Comparison of ENCODE assay signal across 16 cellular contexts in genomic region chr4:73224886-73225285, GRCh38. TPM values are rescaled to one million over a fixed set of nuclear protein-coding genes. Genes with fewer than 3 reads are reported as not detected.
DNase-seq lines count a peak whose midpoint lies in the region; ATAC-seq, FAIRE-seq and TF ChIP-seq lines count a peak whose summit lies in the region.
"Had no signal": no experiment of that assay in that cellular context is flagged by ENCODE, and none has a peak within 500 bp of the region (broad histone marks: within the 10 kb centered on the region; RNA-seq: fewer than 3 reads in every experiment).

No MANE protein-coding gene starts in this region.

- H3K27ac Mint-ChIP-seq in T-helper 2 cell treated with Interferon-gamma antibody and Interleukin-4, amounts not matched to agents 5 μg/mL and 100 μg/mL, for 36 hours, result peak overlapping the region; percentile 82
- H3K27ac Mint-ChIP-seq in WTC11, result peak overlapping the region; percentile 97

- peaks cover 8% of the 10 kb centered on the region for H3K36me3 Mint-ChIP-seq in T-helper 2 cell treated with Interferon-gamma antibody and Interleukin-4, amounts not matched to agents 5 μg/mL and 100 μg/mL, for 36 hours (ENCODE audit: low read depth)
- H3K36me3 Mint-ChIP-seq in WTC11, result peaks cover 3% of the 10 kb centered on the region; the same call in 1 of the 2 replicates

- peak; percentile 17; the same call in 1 of the 2 replicates for ATAC-seq in WTC11
- ATAC-seq: esophagus mucosa had no signal

- TF ChIP-seq POLR2A in transverse colon (IDR thresholded peaks at IDR 0.05), result no peak

- H3K4me3 ChIP-seq in mesodermal cell (ENCODE audit: extremely low read depth, insufficient read depth, low read length, poor library complexity, severe bottlenecking) (no peak overlapping the region), transverse colon (no peak overlapping the region)
- H3K4me3 ChIP-seq: SJSA1, tibial artery had no signal

- intact Hi-C loops in transverse colon (cut with DNase I; ENCODE audit: low total_unique reads), result no loop called here

- in situ Hi-C loops in GM13976 (cut with MboI; ENCODE audit: low sequenced_read_pairs, unreplicated experiment), result no loop called here
- in situ Hi-C loops in transverse colon (cut with MboI; ENCODE audit: low pct_ligation_motif_present in 1 of 4, low pct_unique_long_range_greater_than_20kb in 1 of 4, low sequenced_read_pairs in 3 of 4), result no loop called here

- H3K9me3 Mint-ChIP-seq in T-helper 2 cell treated with Interferon-gamma antibody and Interleukin-4, amounts not matched to agents 5 μg/mL and 100 μg/mL, for 36 hours, result no peaks in the 10 kb centered on the region
- H3K9me3 Mint-ChIP-seq in WTC11, result peaks cover 4% of the 10 kb centered on the region; the same call in 1 of the 2 replicates

- no peaks in the 10 kb centered on the region for H3K27me3 ChIP-seq in transverse colon
- H3K27me3 ChIP-seq: SJSA1, tibial artery had no signal

- no peak for TF ChIP-seq EP300 in transverse colon (IDR thresholded peaks at IDR 0.05; ENCODE audit: low read depth)

- WGBS in mesodermal cell (ENCODE audit: insufficient coverage in 2 of 2), 2 experiments, result 83% methylated on average over 1 of the region's 3 CpGs; no CpG with 5 or more reads in 1 of the 2 experiments
- WGBS in transverse colon (ENCODE audit: low coverage in 1 of 2), 2 donors, result 67 to 79% methylated on average over 3 of the region's 3 CpGs

- POLR2A ChIA-PET in WTC11 (lab: Charles Lee), result no interaction called here

- peaks cover 18% of the 10 kb centered on the region for H3K4me1 Mint-ChIP-seq in T-helper 2 cell treated with Interferon-gamma antibody and Interleukin-4, amounts not matched to agents 5 μg/mL and 100 μg/mL, for 36 hours (ENCODE audit: low read depth)
- H3K4me1 Mint-ChIP-seq in WTC11, result peaks cover 28% of the 10 kb centered on the region

- H3K4me3 Mint-ChIP-seq in T-helper 2 cell treated with Interferon-gamma antibody and Interleukin-4, amounts not matched to agents 5 μg/mL and 100 μg/mL, for 36 hours, result no peak overlapping the region
- no peak overlapping the region for H3K4me3 Mint-ChIP-seq in WTC11

- CTCF ChIA-PET in WTC11 (lab: Charles Lee), result no interaction called here

- H3K4me1 ChIP-seq in mesodermal cell (ENCODE audit: control insufficient read depth, insufficient read depth, low read length, poor library complexity, severe bottlenecking), result peaks cover 6% of the 10 kb centered on the region
- H3K4me1 ChIP-seq in transverse colon, result peaks cover 12 to 38% (median 19%) of the 10 kb centered on the region in 4 donors
- H3K4me1 ChIP-seq: SJSA1 had no signal

- H3K27ac ChIP-seq in mesodermal cell (ENCODE audit: low read depth, low read length, severe bottlenecking) (peak overlapping the region; percentile 57), transverse colon (peak overlapping the region in 1 of 4 donors; percentile 8)
- H3K27ac ChIP-seq: SJSA1, tibial artery had no signal

- H3K36me3 ChIP-seq in mesodermal cell (ENCODE audit: control insufficient read depth, insufficient read depth, low read length) (peaks cover 3% of the 10 kb centered on the region), transverse colon (no peaks in the 10 kb centered on the region)
- H3K36me3 ChIP-seq: tibial artery had no signal

- DNase-seq in T-helper 2 cell treated with Interferon-gamma antibody and Interleukin-4, amounts not matched to agents 5 μg/mL and 100 μg/mL, for 36 hours (ENCODE audit: low spot score), result no peak
- DNase-seq in T-helper 2 cell (no peak), GM13976 (ENCODE audit: low spot score) (peak; percentile 11), WTC11 (ENCODE audit: low spot score) (no peak), D721Med (ENCODE audit: insufficient read length, low spot score) (no peak), mesenteric fat pad (ENCODE audit: low spot score) (no peak), transverse colon (no peak)
- DNase-seq: hypothalamus; Kasumi-1; NCI-H187 treated with DMSO at 0.1 percent for 48 hours; stimulated activated CD4-positive, alpha-beta T cell treated with anti-CD3 and anti-CD28 coated beads, Interleukin-12 subunit alpha, Interleukin-12 subunit beta, amount 100 ng/mL, for 4 hours; tibial artery had no signal

- H3K27me3 Mint-ChIP-seq in T-helper 2 cell treated with Interferon-gamma antibody and Interleukin-4, amounts not matched to agents 5 μg/mL and 100 μg/mL, for 36 hours (ENCODE audit: low read depth), result no peaks in the 10 kb centered on the region
- no peaks in the 10 kb centered on the region for H3K27me3 Mint-ChIP-seq in WTC11 (ENCODE audit: low read depth)

- no peak for FAIRE-seq in D721Med (lab: Jason Lieb, UNC)
- FAIRE-seq: A204.1 had no signal

- TF ChIP-seq CTCF in GM13976 (IDR thresholded peaks at IDR 0.05; ENCODE audit: borderline replicate concordance, control extremely low read depth, extremely low read depth, insufficient read depth, missing control alignments), result no peak
- TF ChIP-seq CTCF in WTC11 (IDR thresholded peaks at IDR 0.05), result no peak
- no peak for TF ChIP-seq CTCF in D721Med (IDR thresholded peaks at IDR 0.05; ENCODE audit: insufficient read depth, missing control alignments)
- TF ChIP-seq CTCF in transverse colon (IDR thresholded peaks at IDR 0.05), result no peak

- H3K9me3 ChIP-seq in mesodermal cell (ENCODE audit: control insufficient read depth, low read length) (no peaks in the 10 kb centered on the region), transverse colon (no peaks in the 10 kb centered on the region)
- H3K9me3 ChIP-seq: SJSA1, tibial artery had no signal

TF ChIP-seq in WTC11, 78 proteins besides CTCF, POLR2A, EP300 and RAD21 (continues in another document):
- TF ChIP-seq AR (CRISPR knock-in tag; IDR thresholded peaks at IDR 0.05) (no peak), CREM (CRISPR knock-in tag; IDR thresholded peaks at IDR 0.05) (no peak), TEAD1 (CRISPR knock-in tag; IDR thresholded peaks at IDR 0.05) (no peak), ATF6 (CRISPR knock-in tag; IDR thresholded peaks at IDR 0.05) (no peak), GRHL2 (CRISPR knock-in tag; IDR thresholded peaks at IDR 0.05; ENCODE audit: insufficient replicate concordance, severe bottlenecking) (no peak), NFATC4 (CRISPR knock-in tag; IDR thresholded peaks at IDR 0.05) (no peak), SMAD3 (CRISPR knock-in tag; IDR thresholded peaks at IDR 0.05; ENCODE audit: borderline replicate concordance) (no peak), FOXP1 (CRISPR knock-in tag; IDR thresholded peaks at IDR 0.05; ENCODE audit: borderline replicate concordance) (no peak), ZNF121 (CRISPR knock-in tag; IDR thresholded peaks at IDR 0.05) (no peak)

RNA-seq across cellular contexts. Expression of gene ANKRD17, which starts 33.7 kb away (rescaled TPM):
- total RNA-seq in WTC11 (2021) (66.9 to 76.0 TPM (median 71.0 TPM) in 3 replicates), mesenteric fat pad (65.8 TPM), transverse colon (10 to 100 TPM; 69.9 to 93.1 (median 74.3) TPM)
- 47.2 TPM for polyA plus RNA-seq in mesodermal cell (2013, experiment 1 of 2)
- 46.9 TPM for polyA plus RNA-seq in mesodermal cell (2013, experiment 2 of 2)
